In genomic region chr5:32585446-32586250, GRCh38 we compare ENCODE assay signal across 8 cellular contexts. TPM values are rescaled to one million over a fixed set of nuclear protein-coding genes. Genes with fewer than 3 reads are reported as not detected.
A peak's percentile ranks its signal among the peaks of the same experiment; 100 is the strongest.
DNase-seq lines count a peak whose midpoint lies in the region; ATAC-seq, FAIRE-seq and TF ChIP-seq lines count a peak whose summit lies in the region.

Gene SUB1 (plus strand): TSS chr5:32585557. CDS start chr5:32588513, 2,956 bp downstream.

- no peak within 1 kb of the TSS for H2AFZ ChIP-seq in OCI-LY3 (ENCODE audit: low read depth, low read length)

- no peak for FAIRE-seq in D721Med (lab: Jason Lieb, UNC)

- H3K79me2 ChIP-seq in OCI-LY3 (ENCODE audit: low read length): peaks cover 20% of the 10 kb centered on the region

- peak within 1 kb of the TSS; percentile 78 for H3K9ac ChIP-seq in OCI-LY3 (ENCODE audit: low read length)

- H3K27me3 ChIP-seq in OCI-LY3 (ENCODE audit: low read depth, low read length): peaks cover 30% of the 10 kb centered on the region
- H3K27me3 ChIP-seq in mononuclear cell (ENCODE audit: insufficient read depth, low read length): no peaks in the 10 kb centered on the region

- ATAC-seq in GM21526 (IDR thresholded peaks at IDR 0.05; ENCODE audit: low FRiP score, unreplicated experiment): peak; percentile 37

- peak within 1 kb of the TSS; percentile 87 for H3K27ac ChIP-seq in OCI-LY3 (ENCODE audit: low read length)

- peaks cover 40% of the 10 kb centered on the region for H4K20me1 ChIP-seq in OCI-LY3 (ENCODE audit: insufficient read depth, low read length)

- no peak for TF ChIP-seq CTCF in D721Med (IDR thresholded peaks at IDR 0.05; ENCODE audit: insufficient read depth, missing control alignments)
- no peak for TF ChIP-seq CTCF in OCI-LY3 (IDR thresholded peaks at IDR 0.05; ENCODE audit: low read depth, low read length)

- H3K4me1 ChIP-seq in OCI-LY3 (ENCODE audit: low read length) (peaks cover 42% of the 10 kb centered on the region), mononuclear cell (ENCODE audit: insufficient read depth, low read length) (peaks cover 67% of the 10 kb centered on the region)

- H3K4me2 ChIP-seq in OCI-LY3 (ENCODE audit: low read length): peak within 1 kb of the TSS; percentile 72

- DNase-seq in D721Med (ENCODE audit: insufficient read length, low spot score) (peak; percentile 73), HuH-7.5 (ENCODE audit: low spot score) (peak; percentile 80), epidermal melanocyte (ENCODE audit: insufficient read length, low spot score) (peak; percentile 83)
- DNase-seq in activated CD8-positive, alpha-beta memory T cell treated with anti-CD3 and anti-CD28 coated beads, Interleukin-2, amount 50 U/mL, for 48 hours: peak; percentile 95
- DNase-seq in stimulated activated CD8-positive, alpha-beta memory T cell treated with anti-CD3 and anti-CD28 coated beads, Interleukin-4, amount 100 ng/mL, for 1 hour (ENCODE audit: low read depth in 2 of 2, low spot score in 1 of 2): peak; percentile 86 to 90

- H3K4me3 ChIP-seq in OCI-LY3 (ENCODE audit: low read length) (peak within 1 kb of the TSS; percentile 81), mononuclear cell (ENCODE audit: low read length) (peak within 1 kb of the TSS; percentile 69)

- H3K9me3 ChIP-seq in OCI-LY3 (ENCODE audit: insufficient read depth, low read length) (no peaks in the 10 kb centered on the region), mononuclear cell (ENCODE audit: low read depth, low read length) (no peaks in the 10 kb centered on the region)

- H3K36me3 ChIP-seq in OCI-LY3 (replicated peaks; ENCODE audit: low read depth, low read length): peaks cover 3% of the 10 kb centered on the region

RNA-seq across cellular contexts. Expression of gene SUB1, which starts in this region (rescaled TPM):
- total RNA-seq in mononuclear cell: 301 TPM

Comparison
In these comparisons a context has a peak if more than half of its experiments do, and no peak if none do; other contexts are left out.
1. Peak in every context shown above with its lines: DNase-seq, ATAC-seq, H3K4me3 ChIP-seq and H3K27ac ChIP-seq.